ENCODE assay signal across 1 cellular context in genomic region chr3:112604536-112604935, GRCh38.
TF ChIP-seq lines count a peak whose summit lies in the region.

No MANE protein-coding gene starts in this region.

TF ChIP-seq in IMR-90, 13 proteins besides CTCF, POLR2A, EP300 and RAD21 (continued from another document):
- TF ChIP-seq, protein P1, sequence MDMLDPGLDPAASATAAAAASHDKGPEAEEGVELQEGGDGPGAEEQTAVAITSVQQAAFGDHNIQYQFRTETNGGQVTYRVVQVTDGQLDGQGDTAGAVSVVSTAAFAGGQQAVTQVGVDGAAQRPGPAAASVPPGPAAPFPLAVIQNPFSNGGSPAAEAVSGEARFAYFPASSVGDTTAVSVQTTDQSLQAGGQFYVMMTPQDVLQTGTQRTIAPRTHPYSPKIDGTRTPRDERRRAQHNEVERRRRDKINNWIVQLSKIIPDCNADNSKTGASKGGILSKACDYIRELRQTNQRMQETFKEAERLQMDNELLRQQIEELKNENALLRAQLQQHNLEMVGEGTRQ (IDR thresholded peaks at IDR 0.05; ENCODE audit: low read depth, low read length) = no peak
